ENCODE assay signal across 1 cellular context in genomic region chr16:11303405-11304138, GRCh38.
A peak's percentile ranks its signal among the peaks of the same experiment; 100 is the strongest.
TF ChIP-seq lines count a peak whose summit lies in the region.

No MANE protein-coding gene starts in this region.

TF ChIP-seq in HepG2, 621 proteins besides CTCF, POLR2A, EP300 and RAD21 (continued from another document):
- TF ChIP-seq ZNF646 (CRISPR knock-in tag; IDR thresholded peaks at IDR 0.05) = 0 out of 2 replicates have a peak, but pooled peaks have one; percentile 28
- TF ChIP-seq POLR2AphosphoS2 (IDR thresholded peaks at IDR 0.05; ENCODE audit: low read depth, low read length) = no peak
- TF ChIP-seq, protein P1, sequence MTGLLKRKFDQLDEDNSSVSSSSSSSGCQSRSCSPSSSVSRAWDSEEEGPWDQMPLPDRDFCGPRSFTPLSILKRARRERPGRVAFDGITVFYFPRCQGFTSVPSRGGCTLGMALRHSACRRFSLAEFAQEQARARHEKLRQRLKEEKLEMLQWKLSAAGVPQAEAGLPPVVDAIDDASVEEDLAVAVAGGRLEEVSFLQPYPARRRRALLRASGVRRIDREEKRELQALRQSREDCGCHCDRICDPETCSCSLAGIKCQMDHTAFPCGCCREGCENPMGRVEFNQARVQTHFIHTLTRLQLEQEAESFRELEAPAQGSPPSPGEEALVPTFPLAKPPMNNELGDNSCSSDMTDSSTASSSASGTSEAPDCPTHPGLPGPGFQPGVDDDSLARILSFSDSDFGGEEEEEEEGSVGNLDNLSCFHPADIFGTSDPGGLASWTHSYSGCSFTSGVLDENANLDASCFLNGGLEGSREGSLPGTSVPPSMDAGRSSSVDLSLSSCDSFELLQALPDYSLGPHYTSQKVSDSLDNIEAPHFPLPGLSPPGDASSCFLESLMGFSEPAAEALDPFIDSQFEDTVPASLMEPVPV (CRISPR knock-in tag; IDR thresholded peaks at IDR 0.05) = no peak
- TF ChIP-seq, protein P2, sequence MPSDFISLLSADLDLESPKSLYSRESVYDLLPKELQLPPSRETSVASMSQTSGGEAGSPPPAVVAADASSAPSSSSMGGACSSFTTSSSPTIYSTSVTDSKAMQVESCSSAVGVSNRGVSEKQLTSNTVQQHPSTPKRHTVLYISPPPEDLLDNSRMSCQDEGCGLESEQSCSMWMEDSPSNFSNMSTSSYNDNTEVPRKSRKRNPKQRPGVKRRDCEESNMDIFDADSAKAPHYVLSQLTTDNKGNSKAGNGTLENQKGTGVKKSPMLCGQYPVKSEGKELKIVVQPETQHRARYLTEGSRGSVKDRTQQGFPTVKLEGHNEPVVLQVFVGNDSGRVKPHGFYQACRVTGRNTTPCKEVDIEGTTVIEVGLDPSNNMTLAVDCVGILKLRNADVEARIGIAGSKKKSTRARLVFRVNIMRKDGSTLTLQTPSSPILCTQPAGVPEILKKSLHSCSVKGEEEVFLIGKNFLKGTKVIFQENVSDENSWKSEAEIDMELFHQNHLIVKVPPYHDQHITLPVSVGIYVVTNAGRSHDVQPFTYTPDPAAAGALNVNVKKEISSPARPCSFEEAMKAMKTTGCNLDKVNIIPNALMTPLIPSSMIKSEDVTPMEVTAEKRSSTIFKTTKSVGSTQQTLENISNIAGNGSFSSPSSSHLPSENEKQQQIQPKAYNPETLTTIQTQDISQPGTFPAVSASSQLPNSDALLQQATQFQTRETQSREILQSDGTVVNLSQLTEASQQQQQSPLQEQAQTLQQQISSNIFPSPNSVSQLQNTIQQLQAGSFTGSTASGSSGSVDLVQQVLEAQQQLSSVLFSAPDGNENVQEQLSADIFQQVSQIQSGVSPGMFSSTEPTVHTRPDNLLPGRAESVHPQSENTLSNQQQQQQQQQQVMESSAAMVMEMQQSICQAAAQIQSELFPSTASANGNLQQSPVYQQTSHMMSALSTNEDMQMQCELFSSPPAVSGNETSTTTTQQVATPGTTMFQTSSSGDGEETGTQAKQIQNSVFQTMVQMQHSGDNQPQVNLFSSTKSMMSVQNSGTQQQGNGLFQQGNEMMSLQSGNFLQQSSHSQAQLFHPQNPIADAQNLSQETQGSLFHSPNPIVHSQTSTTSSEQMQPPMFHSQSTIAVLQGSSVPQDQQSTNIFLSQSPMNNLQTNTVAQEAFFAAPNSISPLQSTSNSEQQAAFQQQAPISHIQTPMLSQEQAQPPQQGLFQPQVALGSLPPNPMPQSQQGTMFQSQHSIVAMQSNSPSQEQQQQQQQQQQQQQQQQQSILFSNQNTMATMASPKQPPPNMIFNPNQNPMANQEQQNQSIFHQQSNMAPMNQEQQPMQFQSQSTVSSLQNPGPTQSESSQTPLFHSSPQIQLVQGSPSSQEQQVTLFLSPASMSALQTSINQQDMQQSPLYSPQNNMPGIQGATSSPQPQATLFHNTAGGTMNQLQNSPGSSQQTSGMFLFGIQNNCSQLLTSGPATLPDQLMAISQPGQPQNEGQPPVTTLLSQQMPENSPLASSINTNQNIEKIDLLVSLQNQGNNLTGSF (CRISPR knock-in tag; IDR thresholded peaks at IDR 0.05) = no peak
- 0 out of 2 replicates have a peak, but pooled peaks have one; percentile 21 for TF ChIP-seq ZNF792 (CRISPR knock-in tag; IDR thresholded peaks at IDR 0.05)
- TF ChIP-seq CBFB (CRISPR knock-in tag; IDR thresholded peaks at IDR 0.05) = 0 out of 2 replicates have a peak, but pooled peaks have one; percentile 46
- TF ChIP-seq SPEN (CRISPR knock-in tag; IDR thresholded peaks at IDR 0.05; ENCODE audit: low read depth) = peak; percentile 14; the same call in 1 of the 2 replicates
- TF ChIP-seq KLF15 (CRISPR knock-in tag; IDR thresholded peaks at IDR 0.05; ENCODE audit: borderline replicate concordance) = no peak
- TF ChIP-seq MYNN (CRISPR knock-in tag; IDR thresholded peaks at IDR 0.05; ENCODE audit: low read depth) = 0 out of 2 replicates have a peak, but pooled peaks have one; percentile 30
- no peak for TF ChIP-seq NR2F1 (CRISPR knock-in tag; IDR thresholded peaks at IDR 0.05)
- TF ChIP-seq TAF1 (CRISPR knock-in tag; IDR thresholded peaks at IDR 0.05) = 0 out of 2 replicates have a peak, but pooled peaks have one; percentile 34
- TF ChIP-seq HOXA3 (CRISPR knock-in tag; IDR thresholded peaks at IDR 0.05) = 0 out of 2 replicates have a peak, but pooled peaks have one; percentile 6
- 0 out of 2 replicates have a peak, but pooled peaks have one; percentile 34 for TF ChIP-seq MED1 (CRISPR knock-in tag; IDR thresholded peaks at IDR 0.05)
- no peak for TF ChIP-seq ZNF776 (CRISPR knock-in tag; IDR thresholded peaks at IDR 0.05)
- no peak for TF ChIP-seq ZNF460 (CRISPR knock-in tag; IDR thresholded peaks at IDR 0.05; ENCODE audit: borderline replicate concordance)
- TF ChIP-seq GABPB1 (CRISPR knock-in tag; IDR thresholded peaks at IDR 0.05) = 0 out of 2 replicates have a peak, but pooled peaks have one; percentile 14
- no peak for TF ChIP-seq ZNF546 (CRISPR knock-in tag; conservative IDR thresholded peaks at IDR 0.05)
- 0 out of 2 replicates have a peak, but pooled peaks have one; percentile 20 for TF ChIP-seq KDM3A (CRISPR knock-in tag; IDR thresholded peaks at IDR 0.05; ENCODE audit: low read depth)
- peak; percentile 63; the same call in 1 of the 2 replicates for TF ChIP-seq PATZ1 (CRISPR knock-in tag; IDR thresholded peaks at IDR 0.05)
- TF ChIP-seq, protein P3, sequence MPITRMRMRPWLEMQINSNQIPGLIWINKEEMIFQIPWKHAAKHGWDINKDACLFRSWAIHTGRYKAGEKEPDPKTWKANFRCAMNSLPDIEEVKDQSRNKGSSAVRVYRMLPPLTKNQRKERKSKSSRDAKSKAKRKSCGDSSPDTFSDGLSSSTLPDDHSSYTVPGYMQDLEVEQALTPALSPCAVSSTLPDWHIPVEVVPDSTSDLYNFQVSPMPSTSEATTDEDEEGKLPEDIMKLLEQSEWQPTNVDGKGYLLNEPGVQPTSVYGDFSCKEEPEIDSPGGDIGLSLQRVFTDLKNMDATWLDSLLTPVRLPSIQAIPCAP (CRISPR knock-in tag; IDR thresholded peaks at IDR 0.05; ENCODE audit: low read depth) = no peak
- 0 out of 2 replicates have a peak, but pooled peaks have one; percentile 3 for TF ChIP-seq FOXA3 (CRISPR knock-in tag; IDR thresholded peaks at IDR 0.05)
- TF ChIP-seq FOXO4 (CRISPR knock-in tag; conservative IDR thresholded peaks at IDR 0.05) = no peak
- TF ChIP-seq, protein P4, sequence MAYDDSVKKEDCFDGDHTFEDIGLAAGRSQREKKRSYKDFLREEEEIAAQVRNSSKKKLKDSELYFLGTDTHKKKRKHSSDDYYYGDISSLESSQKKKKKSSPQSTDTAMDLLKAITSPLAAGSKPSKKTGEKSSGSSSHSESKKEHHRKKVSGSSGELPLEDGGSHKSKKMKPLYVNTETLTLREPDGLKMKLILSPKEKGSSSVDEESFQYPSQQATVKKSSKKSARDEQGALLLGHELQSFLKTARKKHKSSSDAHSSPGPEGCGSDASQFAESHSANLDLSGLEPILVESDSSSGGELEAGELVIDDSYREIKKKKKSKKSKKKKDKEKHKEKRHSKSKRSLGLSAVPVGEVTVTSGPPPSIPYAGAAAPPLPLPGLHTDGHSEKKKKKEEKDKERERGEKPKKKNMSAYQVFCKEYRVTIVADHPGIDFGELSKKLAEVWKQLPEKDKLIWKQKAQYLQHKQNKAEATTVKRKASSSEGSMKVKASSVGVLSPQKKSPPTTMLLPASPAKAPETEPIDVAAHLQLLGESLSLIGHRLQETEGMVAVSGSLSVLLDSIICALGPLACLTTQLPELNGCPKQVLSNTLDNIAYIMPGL (CRISPR knock-in tag; IDR thresholded peaks at IDR 0.05; ENCODE audit: borderline replicate concordance in 1 of 2, low read depth in 1 of 2) = 0 out of 4 replicates have a peak, but pooled peaks of 1 of the 2 experiments have one; percentile 19
- TF ChIP-seq ZNF672 (CRISPR knock-in tag; IDR thresholded peaks at IDR 0.05) = no peak
- TF ChIP-seq ADNP (CRISPR knock-in tag; IDR thresholded peaks at IDR 0.05) = no peak
- TF ChIP-seq, protein P5, sequence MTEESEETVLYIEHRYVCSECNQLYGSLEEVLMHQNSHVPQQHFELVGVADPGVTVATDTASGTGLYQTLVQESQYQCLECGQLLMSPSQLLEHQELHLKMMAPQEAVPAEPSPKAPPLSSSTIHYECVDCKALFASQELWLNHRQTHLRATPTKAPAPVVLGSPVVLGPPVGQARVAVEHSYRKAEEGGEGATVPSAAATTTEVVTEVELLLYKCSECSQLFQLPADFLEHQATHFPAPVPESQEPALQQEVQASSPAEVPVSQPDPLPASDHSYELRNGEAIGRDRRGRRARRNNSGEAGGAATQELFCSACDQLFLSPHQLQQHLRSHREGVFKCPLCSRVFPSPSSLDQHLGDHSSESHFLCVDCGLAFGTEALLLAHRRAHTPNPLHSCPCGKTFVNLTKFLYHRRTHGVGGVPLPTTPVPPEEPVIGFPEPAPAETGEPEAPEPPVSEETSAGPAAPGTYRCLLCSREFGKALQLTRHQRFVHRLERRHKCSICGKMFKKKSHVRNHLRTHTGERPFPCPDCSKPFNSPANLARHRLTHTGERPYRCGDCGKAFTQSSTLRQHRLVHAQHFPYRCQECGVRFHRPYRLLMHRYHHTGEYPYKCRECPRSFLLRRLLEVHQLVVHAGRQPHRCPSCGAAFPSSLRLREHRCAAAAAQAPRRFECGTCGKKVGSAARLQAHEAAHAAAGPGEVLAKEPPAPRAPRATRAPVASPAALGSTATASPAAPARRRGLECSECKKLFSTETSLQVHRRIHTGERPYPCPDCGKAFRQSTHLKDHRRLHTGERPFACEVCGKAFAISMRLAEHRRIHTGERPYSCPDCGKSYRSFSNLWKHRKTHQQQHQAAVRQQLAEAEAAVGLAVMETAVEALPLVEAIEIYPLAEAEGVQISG (CRISPR knock-in tag; IDR thresholded peaks at IDR 0.05) = peak; percentile 42; the same call in 1 of the 2 replicates
- TF ChIP-seq, protein P6, sequence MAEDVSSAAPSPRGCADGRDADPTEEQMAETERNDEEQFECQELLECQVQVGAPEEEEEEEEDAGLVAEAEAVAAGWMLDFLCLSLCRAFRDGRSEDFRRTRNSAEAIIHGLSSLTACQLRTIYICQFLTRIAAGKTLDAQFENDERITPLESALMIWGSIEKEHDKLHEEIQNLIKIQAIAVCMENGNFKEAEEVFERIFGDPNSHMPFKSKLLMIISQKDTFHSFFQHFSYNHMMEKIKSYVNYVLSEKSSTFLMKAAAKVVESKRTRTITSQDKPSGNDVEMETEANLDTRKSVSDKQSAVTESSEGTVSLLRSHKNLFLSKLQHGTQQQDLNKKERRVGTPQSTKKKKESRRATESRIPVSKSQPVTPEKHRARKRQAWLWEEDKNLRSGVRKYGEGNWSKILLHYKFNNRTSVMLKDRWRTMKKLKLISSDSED (CRISPR knock-in tag; IDR thresholded peaks at IDR 0.05) = no peak
- TF ChIP-seq ZBTB7B (CRISPR knock-in tag; IDR thresholded peaks at IDR 0.05) = 0 out of 2 replicates have a peak, but pooled peaks have one; percentile 43
- TF ChIP-seq HES4 (CRISPR knock-in tag; IDR thresholded peaks at IDR 0.05; ENCODE audit: borderline replicate concordance) = 0 out of 2 replicates have a peak, but pooled peaks have one; percentile 51
